ENCODE assay signal across 17 cellular contexts in genomic region chr2:196697825-196698224, GRCh38.
"Had no signal": no experiment of that assay in that cellular context is flagged by ENCODE, and none has a peak within 500 bp of the region (broad histone marks: within the 10 kb centered on the region; RNA-seq: fewer than 3 reads in every experiment).

No MANE protein-coding gene starts in this region.

- H3K4me3 ChIP-seq: colonic mucosa, gastrocnemius medialis, heart right ventricle, mucosa of descending colon, stomach, thoracic aorta had no signal

- DNase-seq: activated CD4-positive, alpha-beta T cell treated with anti-CD3 and anti-CD28 coated beads for 36 hours; activated CD8-positive, alpha-beta T cell treated with anti-CD3 and anti-CD28 coated beads, Interleukin-2, amount 10 ng/mL, durations not matched to agents 7 days and 5 days; activated naive CD4-positive, alpha-beta T cell treated with anti-CD3 and anti-CD28 coated beads, Interleukin-2, amount 10 ng/mL, durations not matched to agents 7 days and 5 days; caudate nucleus; colonic mucosa; effector CD4-positive, alpha-beta T cell; gastrocnemius medialis; heart right ventricle; mucosa of descending colon; naive thymus-derived CD8-positive, alpha-beta T cell; posterior cingulate gyrus; stimulated activated CD4-positive, alpha-beta T cell treated with anti-CD3 and anti-CD28 coated beads, Interleukin-4, amount 100 ng/mL, for 4 hours; stomach had no signal

- H3K36me3 ChIP-seq: colonic mucosa, gastrocnemius medialis, heart right ventricle, neutrophil, stomach, thoracic aorta had no signal

- H3K27ac ChIP-seq: colonic mucosa, gastrocnemius medialis, heart right ventricle, neutrophil, stomach, thoracic aorta, VCaP had no signal

- H3K4me1 ChIP-seq: colonic mucosa, gastrocnemius medialis, heart right ventricle, stomach had no signal

- H3K27me3 ChIP-seq: colonic mucosa, gastrocnemius medialis, heart right ventricle, neutrophil, stomach had no signal

- ATAC-seq: activated CD4-positive, alpha-beta T cell treated with anti-CD3 and anti-CD28 coated beads for 36 hours; activated CD8-positive, alpha-beta T cell treated with anti-CD3 and anti-CD28 coated beads, Interleukin-2, amount 10 ng/mL, durations not matched to agents 7 days and 5 days; activated T-helper 17 cell treated with anti-CD3 and anti-CD28 coated beads, Interleukin-2, amount 50 U/mL, for 72 hours; gastrocnemius medialis; heart right ventricle; mucosa of descending colon; naive thymus-derived CD8-positive, alpha-beta T cell had no signal

- H3K9me3 ChIP-seq: colonic mucosa, gastrocnemius medialis, heart right ventricle, mucosa of descending colon, neutrophil, stomach, thoracic aorta had no signal
